8 cellular contexts compared by ENCODE assay signal in the genomic region with DNA sequence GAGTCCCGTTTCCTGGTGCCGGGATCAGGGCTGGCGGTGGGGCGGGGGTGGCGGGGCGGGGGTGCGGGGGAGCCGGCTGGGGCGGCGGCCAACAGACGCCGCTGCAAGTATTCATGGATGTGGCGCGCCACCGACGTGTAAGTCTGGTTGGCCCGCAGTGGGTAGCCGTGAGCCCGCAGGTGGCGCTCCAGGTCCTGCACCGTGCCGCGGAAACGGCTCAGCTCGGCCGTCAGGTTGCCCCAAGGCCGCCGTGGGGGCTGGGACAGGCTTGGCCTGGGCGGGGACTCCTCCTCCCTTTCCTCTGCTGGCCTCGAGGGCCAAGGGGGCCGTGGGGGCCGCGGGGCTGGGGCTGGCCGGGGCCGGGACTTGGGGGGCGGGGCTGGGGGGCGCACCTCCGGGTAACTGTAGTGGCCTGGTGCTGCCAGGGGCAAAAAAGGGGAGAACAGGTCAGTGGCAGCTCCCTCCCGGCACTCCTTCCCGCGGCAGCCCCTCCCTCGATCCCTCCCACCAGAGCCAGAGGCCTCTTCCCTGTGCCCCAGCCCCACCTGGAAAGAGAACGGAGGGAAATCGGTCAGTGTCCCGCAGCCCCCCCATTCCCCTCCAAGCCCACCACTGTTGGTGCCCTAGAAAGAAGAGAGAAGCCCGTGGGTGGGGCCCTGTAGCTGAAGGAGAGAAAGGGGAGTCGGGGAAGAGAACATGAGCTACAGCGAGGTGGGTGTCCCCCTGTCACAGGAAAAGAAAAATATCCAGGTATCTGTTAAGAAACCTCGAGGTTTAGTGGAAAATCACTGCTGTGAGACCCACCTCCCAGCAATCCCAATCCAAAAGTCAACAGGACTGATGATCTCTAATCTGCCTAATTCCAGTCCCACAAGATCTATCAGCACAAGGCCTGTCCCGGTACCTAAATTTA. TPM values are rescaled to one million over a fixed set of nuclear protein-coding genes. Genes with fewer than 3 reads are reported as not detected.
DNase-seq lines count a peak whose midpoint lies in the region; ATAC-seq, FAIRE-seq and TF ChIP-seq lines count a peak whose summit lies in the region.

No MANE protein-coding gene starts in this region.

- ATAC-seq in CD4-positive, alpha-beta T cell (ENCODE audit: poor library complexity), result peak; percentile 91

- H3K4me3 Mint-ChIP-seq in CD4-positive, alpha-beta T cell, result no peak overlapping the region

- FAIRE-seq in bronchial epithelial cell (lab: Jason Lieb, UNC), result no peak

- no peak overlapping the region for H3K27ac ChIP-seq in CD4-positive, alpha-beta T cell (ENCODE audit: low read depth, low read length)

- peaks cover 6% of the 10 kb centered on the region for H3K4me1 Mint-ChIP-seq in CD4-positive, alpha-beta T cell (ENCODE audit: low read depth)

- intact Hi-C loops in CD4-positive, alpha-beta T cell (cut with DNase I, micrococcal nuclease), result loop anchor here in 1 of 2 experiments (1.0 kb wide), 1 partner anchor 67 kb away; no protein-coding TSS in a partner anchor

- H3K27ac Mint-ChIP-seq in CD4-positive, alpha-beta T cell, result no peak overlapping the region

- H3K9me3 Mint-ChIP-seq in CD4-positive, alpha-beta T cell, result no peaks in the 10 kb centered on the region

- H3K9me3 ChIP-seq in CD4-positive, alpha-beta T cell (ENCODE audit: control insufficient read depth, low read length), result no peaks in the 10 kb centered on the region

- peak; percentile 51 to 76 (median 62) for DNase-seq in CD4-positive, alpha-beta T cell
- DNase-seq in LoVo (ENCODE audit: low spot score), result peak; percentile 64
- DNase-seq in activated CD4-positive, CD25-positive, alpha-beta regulatory T cell (lab: John Stamatoyannopoulos, UW), result peak; percentile 42 to 61 (median 48)
- peak; percentile 55 for DNase-seq in bronchial epithelial cell (ENCODE audit: low read depth)
- no peak for DNase-seq in kidney epithelial cell (ENCODE audit: low read depth)
- peak; percentile 48 for DNase-seq in stimulated activated CD8-positive, alpha-beta memory T cell treated with anti-CD3 and anti-CD28 coated beads, Interleukin-12 subunit alpha, Interleukin-12 subunit beta, amount 100 ng/mL, for 1 hour (ENCODE audit: low read depth)
- no peak for DNase-seq in NCI-H1092 treated with DMSO at 0.1 percent for 48 hours (lab: John Stamatoyannopoulos, UW)
- DNase-seq in DMS114 treated with DMSO at 0.1 percent for 48 hours (lab: John Stamatoyannopoulos, UW; ENCODE audit: unreplicated experiment), result no peak

- no peaks in the 10 kb centered on the region for H3K36me3 Mint-ChIP-seq in CD4-positive, alpha-beta T cell (ENCODE audit: low read depth)

- peaks cover 42% of the 10 kb centered on the region for H3K27me3 Mint-ChIP-seq in CD4-positive, alpha-beta T cell

- POLR2A ChIA-PET in CD4-positive, alpha-beta T cell (lab: Charles Lee), result interaction anchor here (0.6 kb wide), 1 partner anchor 42 kb away, joined by 3 read pairs; a partner anchor contains a TSS

- no peak overlapping the region for H3K4me3 ChIP-seq in bronchial epithelial cell (ENCODE audit: low read depth, low read length)
- H3K4me3 ChIP-seq in kidney epithelial cell (ENCODE audit: low read depth, low read length), result no peak overlapping the region

- peak; percentile 47 for TF ChIP-seq CTCF in CD4-positive, alpha-beta T cell (IDR thresholded peaks at IDR 0.05)
- TF ChIP-seq CTCF in bronchial epithelial cell (IDR thresholded peaks at IDR 0.05; ENCODE audit: insufficient read depth, low read length, severe bottlenecking) (peak; percentile 77), kidney epithelial cell (IDR thresholded peaks at IDR 0.05; ENCODE audit: insufficient read depth, low read length, poor library complexity, severe bottlenecking) (peak; percentile 56)

- H3K36me3 ChIP-seq in bronchial epithelial cell (ENCODE audit: control insufficient read depth, insufficient read depth, low read length), result no peaks in the 10 kb centered on the region
- H3K36me3 ChIP-seq in kidney epithelial cell (ENCODE audit: control insufficient read depth, insufficient read depth, low read length), result no peaks in the 10 kb centered on the region

- CTCF ChIA-PET in CD4-positive, alpha-beta T cell (lab: Charles Lee), result interaction anchor here (0.7 to 1.2 kb wide), 3 partner anchors 15 to 60 kb away, joined by 3 to 6 read pairs (median 3); a partner anchor contains a TSS

- peaks cover 18% of the 10 kb centered on the region for H3K27me3 ChIP-seq in CD4-positive, alpha-beta T cell (ENCODE audit: control insufficient read depth, insufficient read depth, low read length)
- peaks cover 3% of the 10 kb centered on the region for H3K27me3 ChIP-seq in bronchial epithelial cell (ENCODE audit: control insufficient read depth, insufficient read depth, low read length)
- H3K27me3 ChIP-seq in kidney epithelial cell (ENCODE audit: control insufficient read depth, insufficient read depth, low read length), result peaks cover 78% of the 10 kb centered on the region

RNA-seq across cellular contexts. Expression of a gene that starts 21.3 kb away (rescaled TPM):
- 1 to 10 TPM; 8.3 to 9.0 TPM for total RNA-seq in CD4-positive, alpha-beta T cell
- total RNA-seq in bronchial epithelial cell, result 1.4 and 2.4 TPM in 2 replicates
- total RNA-seq in kidney epithelial cell, result 0.34 and 0.38 TPM in 2 replicates

RNA-seq across cellular contexts. Expression of a gene that starts 40.2 kb away (rescaled TPM):
- total RNA-seq in CD4-positive, alpha-beta T cell, result 10 to 100 TPM; 72.2 to 75.6 TPM
- total RNA-seq in bronchial epithelial cell (8.7 and 11.1 TPM in 2 replicates), kidney epithelial cell (42.5 and 47.0 TPM in 2 replicates)

RNA-seq across cellular contexts. Expression of a gene that starts 42.3 kb away (rescaled TPM):
- total RNA-seq in CD4-positive, alpha-beta T cell, result under 1 TPM; 0.66 to 0.73 TPM
- total RNA-seq in bronchial epithelial cell, result 7.4 and 8.4 TPM in 2 replicates
- 4.6 and 5.3 TPM in 2 replicates for total RNA-seq in kidney epithelial cell

RNA-seq across cellular contexts. Expression of a gene that starts 49.6 kb away (rescaled TPM):
- under 1 TPM; 0.17 to 0.36 TPM for total RNA-seq in CD4-positive, alpha-beta T cell
- total RNA-seq in bronchial epithelial cell (under 0.01 TPM in 1 of 2 replicates, not detected in the other), kidney epithelial cell (1.1 TPM in 1 of 2 replicates, not detected in the other)

Comparison
In these comparisons a context has a peak if more than half of its experiments do, and no peak if none do; other contexts are left out.
1. DNase-seq: peak in CD4-positive, alpha-beta T cell (10 of 10), LoVo (single experiment), activated CD4-positive, CD25-positive, alpha-beta regulatory T cell (4 of 4), bronchial epithelial cell (single experiment) and stimulated activated CD8-positive, alpha-beta memory T cell treated with anti-CD3 and anti-CD28 coated beads, Interleukin-12 subunit alpha, Interleukin-12 subunit beta, amount 100 ng/mL, for 1 hour (single experiment); none in kidney epithelial cell (single experiment), NCI-H1092 treated with DMSO at 0.1 percent for 48 hours (single experiment) and DMS114 treated with DMSO at 0.1 percent for 48 hours (single experiment).
2. Peak in every context shown above with its lines, with median percentiles within 50 percentile points of each other: CTCF ChIP-seq.